Comparison of ENCODE assay signal across 3 cellular contexts in the genomic region with DNA sequence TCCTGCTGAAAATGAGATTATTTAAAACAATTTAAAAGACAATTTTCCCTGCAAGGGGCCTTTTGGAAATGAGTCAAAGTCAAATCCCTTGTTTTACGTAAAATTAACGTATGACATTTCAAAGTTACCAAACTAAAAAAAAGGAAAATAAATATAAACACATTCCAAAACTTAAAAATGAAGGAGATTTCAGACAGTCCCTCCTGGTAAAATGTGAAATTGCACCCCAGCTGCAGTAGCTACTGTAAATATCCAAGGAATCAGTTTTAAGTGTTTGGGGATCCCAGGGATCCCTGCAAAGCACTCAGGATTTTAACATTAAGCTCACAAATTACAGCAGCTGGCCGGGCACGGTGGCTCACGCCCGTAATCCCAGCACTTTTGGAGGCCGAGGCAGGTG.
TF ChIP-seq lines count a peak whose summit lies in the region.

No MANE protein-coding gene starts in this region.

TF ChIP-seq in SK-N-SH, 30 proteins besides CTCF, POLR2A, EP300 and RAD21:
- TF ChIP-seq FOSL2 (IDR thresholded peaks at IDR 0.05; ENCODE audit: borderline replicate concordance, low read depth): no peak
- no peak for TF ChIP-seq MXI1 (IDR thresholded peaks at IDR 0.05; ENCODE audit: low read depth, low read length)
- TF ChIP-seq, protein P1, sequence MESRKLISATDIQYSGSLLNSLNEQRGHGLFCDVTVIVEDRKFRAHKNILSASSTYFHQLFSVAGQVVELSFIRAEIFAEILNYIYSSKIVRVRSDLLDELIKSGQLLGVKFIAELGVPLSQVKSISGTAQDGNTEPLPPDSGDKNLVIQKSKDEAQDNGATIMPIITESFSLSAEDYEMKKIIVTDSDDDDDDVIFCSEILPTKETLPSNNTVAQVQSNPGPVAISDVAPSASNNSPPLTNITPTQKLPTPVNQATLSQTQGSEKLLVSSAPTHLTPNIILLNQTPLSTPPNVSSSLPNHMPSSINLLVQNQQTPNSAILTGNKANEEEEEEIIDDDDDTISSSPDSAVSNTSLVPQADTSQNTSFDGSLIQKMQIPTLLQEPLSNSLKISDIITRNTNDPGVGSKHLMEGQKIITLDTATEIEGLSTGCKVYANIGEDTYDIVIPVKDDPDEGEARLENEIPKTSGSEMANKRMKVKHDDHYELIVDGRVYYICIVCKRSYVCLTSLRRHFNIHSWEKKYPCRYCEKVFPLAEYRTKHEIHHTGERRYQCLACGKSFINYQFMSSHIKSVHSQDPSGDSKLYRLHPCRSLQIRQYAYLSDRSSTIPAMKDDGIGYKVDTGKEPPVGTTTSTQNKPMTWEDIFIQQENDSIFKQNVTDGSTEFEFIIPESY (IDR thresholded peaks at IDR 0.05; ENCODE audit: borderline replicate concordance, low read depth): no peak
- TF ChIP-seq SMC3 (IDR thresholded peaks at IDR 0.05; ENCODE audit: low read depth, low read length): no peak
- TF ChIP-seq, protein P2, sequence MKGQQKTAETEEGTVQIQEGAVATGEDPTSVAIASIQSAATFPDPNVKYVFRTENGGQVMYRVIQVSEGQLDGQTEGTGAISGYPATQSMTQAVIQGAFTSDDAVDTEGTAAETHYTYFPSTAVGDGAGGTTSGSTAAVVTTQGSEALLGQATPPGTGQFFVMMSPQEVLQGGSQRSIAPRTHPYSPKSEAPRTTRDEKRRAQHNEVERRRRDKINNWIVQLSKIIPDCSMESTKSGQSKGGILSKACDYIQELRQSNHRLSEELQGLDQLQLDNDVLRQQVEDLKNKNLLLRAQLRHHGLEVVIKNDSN (IDR thresholded peaks at IDR 0.05; ENCODE audit: borderline replicate concordance, low read depth): no peak
- TF ChIP-seq, protein P3, sequence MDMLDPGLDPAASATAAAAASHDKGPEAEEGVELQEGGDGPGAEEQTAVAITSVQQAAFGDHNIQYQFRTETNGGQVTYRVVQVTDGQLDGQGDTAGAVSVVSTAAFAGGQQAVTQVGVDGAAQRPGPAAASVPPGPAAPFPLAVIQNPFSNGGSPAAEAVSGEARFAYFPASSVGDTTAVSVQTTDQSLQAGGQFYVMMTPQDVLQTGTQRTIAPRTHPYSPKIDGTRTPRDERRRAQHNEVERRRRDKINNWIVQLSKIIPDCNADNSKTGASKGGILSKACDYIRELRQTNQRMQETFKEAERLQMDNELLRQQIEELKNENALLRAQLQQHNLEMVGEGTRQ (IDR thresholded peaks at IDR 0.05; ENCODE audit: borderline replicate concordance, low read depth, low read length): no peak
- no peak for TF ChIP-seq FOXJ3 (CRISPR knock-in tag; IDR thresholded peaks at IDR 0.05)

TF ChIP-seq in SK-N-SH treated with all-trans-retinoic acid at 6 μM for 48 hours, 23 proteins besides CTCF, POLR2A, EP300 and RAD21:
- TF ChIP-seq, protein P4, sequence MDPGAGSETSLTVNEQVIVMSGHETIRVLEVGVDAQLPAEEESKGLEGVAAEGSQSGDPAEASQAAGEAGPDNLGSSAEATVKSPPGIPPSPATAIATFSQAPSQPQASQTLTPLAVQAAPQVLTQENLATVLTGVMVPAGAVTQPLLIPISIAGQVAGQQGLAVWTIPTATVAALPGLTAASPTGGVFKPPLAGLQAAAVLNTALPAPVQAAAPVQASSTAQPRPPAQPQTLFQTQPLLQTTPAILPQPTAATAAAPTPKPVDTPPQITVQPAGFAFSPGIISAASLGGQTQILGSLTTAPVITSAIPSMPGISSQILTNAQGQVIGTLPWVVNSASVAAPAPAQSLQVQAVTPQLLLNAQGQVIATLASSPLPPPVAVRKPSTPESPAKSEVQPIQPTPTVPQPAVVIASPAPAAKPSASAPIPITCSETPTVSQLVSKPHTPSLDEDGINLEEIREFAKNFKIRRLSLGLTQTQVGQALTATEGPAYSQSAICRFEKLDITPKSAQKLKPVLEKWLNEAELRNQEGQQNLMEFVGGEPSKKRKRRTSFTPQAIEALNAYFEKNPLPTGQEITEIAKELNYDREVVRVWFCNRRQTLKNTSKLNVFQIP (CRISPR knock-in tag; IDR thresholded peaks at IDR 0.05; ENCODE audit: borderline replicate concordance, low read depth): no peak
- TF ChIP-seq ISL1 (CRISPR knock-in tag; IDR thresholded peaks at IDR 0.05): no peak
- TF ChIP-seq, protein P5, sequence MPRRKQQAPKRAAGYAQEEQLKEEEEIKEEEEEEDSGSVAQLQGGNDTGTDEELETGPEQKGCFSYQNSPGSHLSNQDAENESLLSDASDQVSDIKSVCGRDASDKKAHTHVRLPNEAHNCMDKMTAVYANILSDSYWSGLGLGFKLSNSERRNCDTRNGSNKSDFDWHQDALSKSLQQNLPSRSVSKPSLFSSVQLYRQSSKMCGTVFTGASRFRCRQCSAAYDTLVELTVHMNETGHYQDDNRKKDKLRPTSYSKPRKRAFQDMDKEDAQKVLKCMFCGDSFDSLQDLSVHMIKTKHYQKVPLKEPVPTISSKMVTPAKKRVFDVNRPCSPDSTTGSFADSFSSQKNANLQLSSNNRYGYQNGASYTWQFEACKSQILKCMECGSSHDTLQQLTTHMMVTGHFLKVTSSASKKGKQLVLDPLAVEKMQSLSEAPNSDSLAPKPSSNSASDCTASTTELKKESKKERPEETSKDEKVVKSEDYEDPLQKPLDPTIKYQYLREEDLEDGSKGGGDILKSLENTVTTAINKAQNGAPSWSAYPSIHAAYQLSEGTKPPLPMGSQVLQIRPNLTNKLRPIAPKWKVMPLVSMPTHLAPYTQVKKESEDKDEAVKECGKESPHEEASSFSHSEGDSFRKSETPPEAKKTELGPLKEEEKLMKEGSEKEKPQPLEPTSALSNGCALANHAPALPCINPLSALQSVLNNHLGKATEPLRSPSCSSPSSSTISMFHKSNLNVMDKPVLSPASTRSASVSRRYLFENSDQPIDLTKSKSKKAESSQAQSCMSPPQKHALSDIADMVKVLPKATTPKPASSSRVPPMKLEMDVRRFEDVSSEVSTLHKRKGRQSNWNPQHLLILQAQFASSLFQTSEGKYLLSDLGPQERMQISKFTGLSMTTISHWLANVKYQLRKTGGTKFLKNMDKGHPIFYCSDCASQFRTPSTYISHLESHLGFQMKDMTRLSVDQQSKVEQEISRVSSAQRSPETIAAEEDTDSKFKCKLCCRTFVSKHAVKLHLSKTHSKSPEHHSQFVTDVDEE (CRISPR knock-in tag; IDR thresholded peaks at IDR 0.05): no peak
- TF ChIP-seq ZFP30 (CRISPR knock-in tag; IDR thresholded peaks at IDR 0.05): no peak
- TF ChIP-seq SNAI2 (CRISPR knock-in tag; IDR thresholded peaks at IDR 0.05): no peak
- TF ChIP-seq CSDC2 (CRISPR knock-in tag; IDR thresholded peaks at IDR 0.05): no peak
- TF ChIP-seq OSR1 (CRISPR knock-in tag; IDR thresholded peaks at IDR 0.05): no peak
- TF ChIP-seq ZC3H10 (CRISPR knock-in tag; IDR thresholded peaks at IDR 0.05): no peak
- no peak for TF ChIP-seq ARNTL (CRISPR knock-in tag; IDR thresholded peaks at IDR 0.05; ENCODE audit: borderline replicate concordance, low read depth)
- no peak for TF ChIP-seq RARB (CRISPR knock-in tag; IDR thresholded peaks at IDR 0.05)
- TF ChIP-seq ZNF565 (CRISPR knock-in tag; conservative IDR thresholded peaks at IDR 0.05; ENCODE audit: low read depth): no peak
- TF ChIP-seq PPARA (CRISPR knock-in tag; IDR thresholded peaks at IDR 0.05; ENCODE audit: borderline replicate concordance): no peak
- TF ChIP-seq ZNF70 (CRISPR knock-in tag; IDR thresholded peaks at IDR 0.05): no peak
- no peak for TF ChIP-seq ZNF8 (CRISPR knock-in tag; IDR thresholded peaks at IDR 0.05)
TF ChIP-seq in SK-N-SH treated with all-trans-retinoic acid at 6 μM for 48 hours: peak in this region for 0.

TF ChIP-seq in endothelial cell of umbilical vein, 7 proteins besides CTCF, POLR2A, EP300 and RAD21:
- no peak for TF ChIP-seq JUN (IDR thresholded peaks at IDR 0.05; ENCODE audit: borderline replicate concordance, insufficient read depth, insufficient read length, low read depth)
- TF ChIP-seq POLR2AphosphoS5 (IDR thresholded peaks at IDR 0.05; ENCODE audit: insufficient read depth, low read depth, low read length): no peak
- TF ChIP-seq MYC (IDR thresholded peaks at IDR 0.05; ENCODE audit: low read depth, low read length): no peak
- no peak for TF ChIP-seq GATA2 (IDR thresholded peaks at IDR 0.05; ENCODE audit: insufficient read depth, insufficient read length, low read depth, low read length)
- TF ChIP-seq FOS (IDR thresholded peaks at IDR 0.05; ENCODE audit: borderline replicate concordance, insufficient read depth, low read length): no peak
- TF ChIP-seq, protein P6, sequence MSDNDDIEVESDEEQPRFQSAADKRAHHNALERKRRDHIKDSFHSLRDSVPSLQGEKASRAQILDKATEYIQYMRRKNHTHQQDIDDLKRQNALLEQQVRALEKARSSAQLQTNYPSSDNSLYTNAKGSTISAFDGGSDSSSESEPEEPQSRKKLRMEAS (IDR thresholded peaks at IDR 0.05; ENCODE audit: insufficient read depth, insufficient read length): no peak
- no peak for TF ChIP-seq EZH2 (IDR thresholded peaks at IDR 0.05; ENCODE audit: borderline replicate concordance, low read depth, low read length, severe bottlenecking)
